15 cellular contexts compared by ENCODE assay signal in the genomic region with DNA sequence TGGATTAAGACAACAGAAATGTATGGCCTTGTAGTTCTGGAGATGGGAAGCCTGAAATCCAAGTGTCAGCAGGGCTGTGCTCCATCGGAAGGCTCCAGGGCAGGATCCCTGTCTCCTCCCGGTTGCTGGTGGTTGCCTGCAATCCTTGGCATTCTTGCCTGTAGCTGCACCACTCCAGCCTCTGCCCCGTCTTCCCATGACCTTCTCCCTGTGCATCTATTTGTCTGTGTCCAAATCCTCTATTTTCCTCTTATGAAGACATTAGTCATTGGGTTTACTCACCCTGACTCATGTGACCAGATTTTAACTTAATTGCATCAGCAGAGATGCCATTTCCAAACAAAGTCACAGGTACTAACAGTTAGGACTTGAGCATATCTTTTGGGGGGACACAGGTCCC. TPM values are rescaled to one million over a fixed set of nuclear protein-coding genes. Genes with fewer than 3 reads are reported as not detected.
A peak's percentile ranks its signal among the peaks of the same experiment; 100 is the strongest.
DNase-seq lines count a peak whose midpoint lies in the region; ATAC-seq and TF ChIP-seq lines count a peak whose summit lies in the region.
"Had no signal": no experiment of that assay in that cellular context is flagged by ENCODE, and none has a peak within 500 bp of the region (broad histone marks: within the 10 kb centered on the region; RNA-seq: fewer than 3 reads in every experiment).

No MANE protein-coding gene starts in this region.

- H3K4me3 ChIP-seq in AG09309 (ENCODE audit: control insufficient read depth, low read depth, low read length) = no peak overlapping the region
- no peak overlapping the region for H3K4me3 ChIP-seq in SK-N-SH (ENCODE audit: low read depth in 2 of 2, low read length in 1 of 2)
- H3K4me3 ChIP-seq in fibroblast of the aortic adventitia (ENCODE audit: low read depth, low read length) = no peak overlapping the region
- H3K4me3 ChIP-seq: left ventricle myocardium inferior, prostate gland had no signal

- H3F3A ChIP-seq in SK-N-SH (replicated peaks; ENCODE audit: insufficient read depth) = no peaks in the 10 kb centered on the region

- peak in 1 of 2 experiments; percentile 55; a peak in 1 of 4 replicates for TF ChIP-seq EP300 in SK-N-SH (IDR thresholded peaks at IDR 0.05; ENCODE audit: borderline replicate concordance in 1 of 2, low read depth in 1 of 2, low read length in 1 of 2)

- H3K79me2 ChIP-seq in SK-N-SH (ENCODE audit: insufficient read depth) = no peaks in the 10 kb centered on the region

- POLR2A ChIA-PET in SK-N-SH (lab: Yijun Ruan, JAX) = no interaction called here

- CTCF ChIA-PET in SK-N-SH (lab: Yijun Ruan, JAX) = no interaction called here

- TF ChIP-seq RAD21 in SK-N-SH (IDR thresholded peaks at IDR 0.05; ENCODE audit: low read length) = no peak

- TF ChIP-seq CTCF in AG09309 (IDR thresholded peaks at IDR 0.05; ENCODE audit: control insufficient read depth, insufficient read depth, low read depth, low read length, missing control alignments) (no peak), SK-N-SH (IDR thresholded peaks at IDR 0.05) (no peak), fibroblast of the aortic adventitia (IDR thresholded peaks at IDR 0.05; ENCODE audit: insufficient read depth, low read length) (no peak)

- peak overlapping the region in 1 of 2 donors; percentile 45 for H3K27ac Mint-ChIP-seq in stimulated activated naive CD8-positive, alpha-beta T cell treated with anti-CD3 and anti-CD28 coated beads, Interleukin-15, amount 100 ng/mL, for 72 hours
- H3K27ac Mint-ChIP-seq: CD14-positive monocyte had no signal

- H4K20me1 ChIP-seq in SK-N-SH (ENCODE audit: insufficient read depth) = no peaks in the 10 kb centered on the region

- no peaks in the 10 kb centered on the region for H3K9me2 ChIP-seq in SK-N-SH

- H3K27me3 Mint-ChIP-seq in stimulated activated naive CD8-positive, alpha-beta T cell treated with anti-CD3 and anti-CD28 coated beads, Interleukin-15, amount 100 ng/mL, for 72 hours = peaks cover 26% of the 10 kb centered on the region

- peak overlapping the region in 1 of 2 experiments; percentile 71; a peak in 2 of 4 replicates for H3K27ac ChIP-seq in SK-N-SH (ENCODE audit: low read depth in 2 of 2, low read length in 1 of 2)
- H3K27ac ChIP-seq: left ventricle myocardium inferior, prostate gland had no signal

- no peaks in the 10 kb centered on the region for H3K36me3 ChIP-seq in SK-N-SH (replicated peaks in 1 of 2; ENCODE audit: control insufficient read depth in 1 of 2, insufficient read depth in 2 of 2, low read length in 1 of 2)
- H3K36me3 ChIP-seq: left ventricle myocardium inferior, prostate gland had no signal

- ATAC-seq in HG03159 (IDR thresholded peaks at IDR 0.05; ENCODE audit: unreplicated experiment) (no peak), GM21515 (IDR thresholded peaks at IDR 0.05; ENCODE audit: unreplicated experiment) (no peak)
- ATAC-seq in stimulated activated naive CD8-positive, alpha-beta T cell treated with anti-CD3 and anti-CD28 coated beads, Interleukin-15, amount 100 ng/mL, for 72 hours = no peak

- no peak overlapping the region for H3K9ac ChIP-seq in SK-N-SH

- 33% methylated on average over 3 of the region's 3 CpGs for WGBS in SK-N-SH (ENCODE audit: low lambda C conversion rate)

- peak overlapping the region; percentile 60; the same call in 1 of the 2 replicates for H2AFZ ChIP-seq in SK-N-SH (ENCODE audit: low read depth)

- no peaks in the 10 kb centered on the region for H3K9me3 Mint-ChIP-seq in stimulated activated naive CD8-positive, alpha-beta T cell treated with anti-CD3 and anti-CD28 coated beads, Interleukin-15, amount 100 ng/mL, for 72 hours
- H3K9me3 Mint-ChIP-seq: CD14-positive monocyte had no signal

- no peak overlapping the region for H3K4me3 Mint-ChIP-seq in stimulated activated naive CD8-positive, alpha-beta T cell treated with anti-CD3 and anti-CD28 coated beads, Interleukin-15, amount 100 ng/mL, for 72 hours
- H3K4me3 Mint-ChIP-seq: CD14-positive monocyte had no signal

- peak overlapping the region; percentile 41; the same call in 1 of the 2 replicates for H3K4me2 ChIP-seq in SK-N-SH

- peaks cover 6% of the 10 kb centered on the region in 2 experiments; a peak in 3 of 4 replicates for H3K4me1 ChIP-seq in SK-N-SH (ENCODE audit: control insufficient read depth in 1 of 2, insufficient read depth in 2 of 2, low read depth in 1 of 2, low read length in 1 of 2)
- H3K4me1 ChIP-seq: left ventricle myocardium inferior, prostate gland had no signal

- H3K4me1 Mint-ChIP-seq in stimulated activated naive CD8-positive, alpha-beta T cell treated with anti-CD3 and anti-CD28 coated beads, Interleukin-15, amount 100 ng/mL, for 72 hours = no peaks in the 10 kb centered on the region
- H3K4me1 Mint-ChIP-seq: CD14-positive monocyte had no signal

- no peaks in the 10 kb centered on the region for H3K9me3 ChIP-seq in SK-N-SH
- H3K9me3 ChIP-seq: left ventricle myocardium inferior, prostate gland had no signal

- DNase-seq in AG09309 (ENCODE audit: low read depth) = peak; percentile 34
- DNase-seq in H4 (ENCODE audit: low spot score) = peak; percentile 31
- no peak for DNase-seq in SK-N-SH
- peak; percentile 52 for DNase-seq in fibroblast of the aortic adventitia (ENCODE audit: low read depth)
- DNase-seq in stimulated activated naive CD8-positive, alpha-beta T cell treated with anti-CD3 and anti-CD28 coated beads, Interleukin-15, amount 100 ng/mL, for 72 hours = no peak
- DNase-seq in NCI-H2107 (lab: John Stamatoyannopoulos, UW) = no peak
- DNase-seq: central memory CD4-positive, alpha-beta T cell; left ventricle myocardium inferior; NCI-H2029 treated with DMSO at 0.1 percent for 48 hours had no signal

- no peaks in the 10 kb centered on the region for H3K27me3 ChIP-seq in SK-N-SH (ENCODE audit: insufficient read depth)

TF ChIP-seq in SK-N-SH, 30 proteins besides CTCF, POLR2A, EP300 and RAD21:
- TF ChIP-seq, protein P1, sequence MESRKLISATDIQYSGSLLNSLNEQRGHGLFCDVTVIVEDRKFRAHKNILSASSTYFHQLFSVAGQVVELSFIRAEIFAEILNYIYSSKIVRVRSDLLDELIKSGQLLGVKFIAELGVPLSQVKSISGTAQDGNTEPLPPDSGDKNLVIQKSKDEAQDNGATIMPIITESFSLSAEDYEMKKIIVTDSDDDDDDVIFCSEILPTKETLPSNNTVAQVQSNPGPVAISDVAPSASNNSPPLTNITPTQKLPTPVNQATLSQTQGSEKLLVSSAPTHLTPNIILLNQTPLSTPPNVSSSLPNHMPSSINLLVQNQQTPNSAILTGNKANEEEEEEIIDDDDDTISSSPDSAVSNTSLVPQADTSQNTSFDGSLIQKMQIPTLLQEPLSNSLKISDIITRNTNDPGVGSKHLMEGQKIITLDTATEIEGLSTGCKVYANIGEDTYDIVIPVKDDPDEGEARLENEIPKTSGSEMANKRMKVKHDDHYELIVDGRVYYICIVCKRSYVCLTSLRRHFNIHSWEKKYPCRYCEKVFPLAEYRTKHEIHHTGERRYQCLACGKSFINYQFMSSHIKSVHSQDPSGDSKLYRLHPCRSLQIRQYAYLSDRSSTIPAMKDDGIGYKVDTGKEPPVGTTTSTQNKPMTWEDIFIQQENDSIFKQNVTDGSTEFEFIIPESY (IDR thresholded peaks at IDR 0.05; ENCODE audit: borderline replicate concordance, low read depth) = no peak
- 0 out of 2 replicates have a peak, but pooled peaks have one; percentile 6 for TF ChIP-seq NFIC (IDR thresholded peaks at IDR 0.05; ENCODE audit: borderline replicate concordance)
- TF ChIP-seq TCF12 (IDR thresholded peaks at IDR 0.05) = peak; percentile 54
- no peak for TF ChIP-seq SIN3A (IDR thresholded peaks at IDR 0.05; ENCODE audit: borderline replicate concordance, low read depth, low read length)
- TF ChIP-seq YY1 (IDR thresholded peaks at IDR 0.05; ENCODE audit: low read depth) = no peak
- no peak for TF ChIP-seq EZH2phosphoT487 (IDR thresholded peaks at IDR 0.05; ENCODE audit: borderline replicate concordance, low read depth)
- TF ChIP-seq JUND (IDR thresholded peaks at IDR 0.05) = peak; percentile 79
- TF ChIP-seq, protein P2, sequence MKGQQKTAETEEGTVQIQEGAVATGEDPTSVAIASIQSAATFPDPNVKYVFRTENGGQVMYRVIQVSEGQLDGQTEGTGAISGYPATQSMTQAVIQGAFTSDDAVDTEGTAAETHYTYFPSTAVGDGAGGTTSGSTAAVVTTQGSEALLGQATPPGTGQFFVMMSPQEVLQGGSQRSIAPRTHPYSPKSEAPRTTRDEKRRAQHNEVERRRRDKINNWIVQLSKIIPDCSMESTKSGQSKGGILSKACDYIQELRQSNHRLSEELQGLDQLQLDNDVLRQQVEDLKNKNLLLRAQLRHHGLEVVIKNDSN (IDR thresholded peaks at IDR 0.05; ENCODE audit: borderline replicate concordance, low read depth) = peak; percentile 61; the same call in 1 of the 2 replicates
- TF ChIP-seq, protein P3, sequence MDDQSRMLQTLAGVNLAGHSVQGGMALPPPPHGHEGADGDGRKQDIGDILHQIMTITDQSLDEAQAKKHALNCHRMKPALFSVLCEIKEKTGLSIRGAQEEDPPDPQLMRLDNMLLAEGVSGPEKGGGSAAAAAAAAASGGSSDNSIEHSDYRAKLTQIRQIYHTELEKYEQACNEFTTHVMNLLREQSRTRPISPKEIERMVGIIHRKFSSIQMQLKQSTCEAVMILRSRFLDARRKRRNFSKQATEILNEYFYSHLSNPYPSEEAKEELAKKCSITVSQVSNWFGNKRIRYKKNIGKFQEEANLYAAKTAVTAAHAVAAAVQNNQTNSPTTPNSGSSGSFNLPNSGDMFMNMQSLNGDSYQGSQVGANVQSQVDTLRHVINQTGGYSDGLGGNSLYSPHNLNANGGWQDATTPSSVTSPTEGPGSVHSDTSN (IDR thresholded peaks at IDR 0.05) = peak; percentile 67; the same call in 1 of the 2 replicates
- peak; percentile 88 for TF ChIP-seq FOSL2 (IDR thresholded peaks at IDR 0.05; ENCODE audit: borderline replicate concordance, low read depth)

RNA-seq across cellular contexts. Expression of a gene that starts 15.1 kb away (rescaled TPM):
- total RNA-seq in H4 (2014; rRNA removed; shearing (Covaris generic)) = not detected in 2 replicates
- 0.02 and 0.03 TPM in 2 replicates for polyA plus RNA-seq in SK-N-SH (2012; rRNA removed)
- 0.03 TPM in 2 replicates for polyA plus RNA-seq in SK-N-SH (2012; cell fraction: cytosol; rRNA removed)
- not detected in 2 replicates for polyA plus RNA-seq in SK-N-SH (2012; cell fraction: nucleus; rRNA removed)
- total RNA-seq in fibroblast of the aortic adventitia (ENCODE audit: low replicate concordance) = not detected in 2 replicates
- total RNA-seq: G401, left ventricle myocardium inferior, myocyte had no signal
- polyA plus RNA-seq: CD14-positive monocyte had no signal

Comparison
In these comparisons a context has a peak if more than half of its experiments do, and no peak if none do; other contexts are left out.
1. DNase-seq: peak in AG09309 (single experiment), H4 (single experiment) and fibroblast of the aortic adventitia (single experiment); none in SK-N-SH (single experiment), stimulated activated naive CD8-positive, alpha-beta T cell treated with anti-CD3 and anti-CD28 coated beads, Interleukin-15, amount 100 ng/mL, for 72 hours (0 of 2) and NCI-H2107 (single experiment).